1 cellular context compared by ENCODE assay signal in genomic region chr5:133873936-133874585, GRCh38.
TF ChIP-seq lines count a peak whose summit lies in the region.

No MANE protein-coding gene starts in this region.

TF ChIP-seq in IMR-90, 13 proteins besides CTCF, POLR2A, EP300 and RAD21:
- peak; percentile 1; the same call in 1 of the 2 replicates for TF ChIP-seq CEBPB (IDR thresholded peaks at IDR 0.05; ENCODE audit: low read depth, low read length)
- TF ChIP-seq CHD1 (IDR thresholded peaks at IDR 0.05; ENCODE audit: low read depth, low read length) = no peak
- TF ChIP-seq MAFK (IDR thresholded peaks at IDR 0.05; ENCODE audit: low read depth, low read length) = peak; percentile 53
